In the genomic region with DNA sequence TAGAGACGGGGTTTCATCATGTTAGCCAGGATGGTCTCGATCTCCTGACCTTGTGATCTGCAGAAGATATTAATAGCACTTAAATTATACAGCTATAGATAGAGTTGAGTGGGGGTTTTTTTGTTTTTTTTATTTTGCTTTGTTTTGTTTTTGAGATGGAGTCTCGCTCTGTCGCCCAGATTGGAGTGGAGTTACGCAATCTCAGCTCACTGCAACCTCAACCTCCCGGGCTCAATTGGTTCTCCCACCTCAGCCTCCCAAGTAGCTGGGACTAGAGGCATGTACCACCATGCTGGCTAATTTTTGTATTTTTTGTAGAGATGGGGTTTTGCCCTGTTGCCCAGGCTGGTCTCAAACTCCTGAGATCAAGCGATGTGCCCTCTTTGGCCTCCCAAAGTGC, we compare ENCODE assay signal across 1 cellular context. TPM values are rescaled to one million over a fixed set of nuclear protein-coding genes. Genes with fewer than 3 reads are reported as not detected.
"Had no signal": no experiment of that assay in that cellular context is flagged by ENCODE, and none has a peak within 500 bp of the region (broad histone marks: within the 10 kb centered on the region; RNA-seq: fewer than 3 reads in every experiment).

No MANE protein-coding gene starts in this region.

RNA-seq across cellular contexts. Expression of gene TEX14, which starts 1.8 kb away (rescaled TPM):
- total RNA-seq: M059J had no signal
